Comparison of ENCODE assay signal across 13 cellular contexts in genomic region chr2:9547272-9547991, GRCh38. TPM values are rescaled to one million over a fixed set of nuclear protein-coding genes. Genes with fewer than 3 reads are reported as not detected.
DNase-seq lines count a peak whose midpoint lies in the region; ATAC-seq, FAIRE-seq and TF ChIP-seq lines count a peak whose summit lies in the region.
"Had no signal": no experiment of that assay in that cellular context is flagged by ENCODE, and none has a peak within 500 bp of the region (broad histone marks: within the 10 kb centered on the region; RNA-seq: fewer than 3 reads in every experiment).

No MANE protein-coding gene starts in this region.

- WGBS in mesodermal cell (ENCODE audit: insufficient coverage in 2 of 2), 2 experiments, result 64 to 74% methylated on average over 2 to 3 of the region's 5 CpGs

- peak overlapping the region; percentile 41 for H3K27ac Mint-ChIP-seq in activated naive CD8-positive, alpha-beta T cell treated with anti-CD3 and anti-CD28 coated beads, Interleukin-2, amount 50 U/mL, for 24 hours

- H3K4me1 ChIP-seq in mesodermal cell (ENCODE audit: control insufficient read depth, insufficient read depth, low read length, poor library complexity, severe bottlenecking), result peaks cover 17% of the 10 kb centered on the region
- peaks cover 7 to 9% of the 10 kb centered on the region in 2 donors for H3K4me1 ChIP-seq in kidney (ENCODE audit: control insufficient read depth in 1 of 2, insufficient read depth in 1 of 2, low read depth in 1 of 2, low read length in 2 of 2)

- no peak for TF ChIP-seq CTCF in kidney (IDR thresholded peaks at IDR 0.05; ENCODE audit: borderline replicate concordance, extremely low read depth, insufficient read depth)

- H3K36me3 Mint-ChIP-seq in activated naive CD8-positive, alpha-beta T cell treated with anti-CD3 and anti-CD28 coated beads, Interleukin-2, amount 50 U/mL, for 24 hours (ENCODE audit: low read depth), result peaks cover 2% of the 10 kb centered on the region

- ATAC-seq in activated naive CD8-positive, alpha-beta T cell treated with anti-CD3 and anti-CD28 coated beads, Interleukin-2, amount 50 U/mL, for 24 hours, result no peak
- ATAC-seq in esophagus mucosa (no peak), HG02885 (IDR thresholded peaks at IDR 0.05; ENCODE audit: poor library complexity, unreplicated experiment) (no peak)
- ATAC-seq: K562 had no signal

- intact Hi-C loops in kidney (cut with DNase I), result no loop called here

- no peaks in the 10 kb centered on the region for H3K27me3 ChIP-seq in H7 (ENCODE audit: control insufficient read depth, insufficient read depth, low read length)
- H3K27me3 ChIP-seq: tibial artery had no signal

- H3K9me3 Mint-ChIP-seq in activated naive CD8-positive, alpha-beta T cell treated with anti-CD3 and anti-CD28 coated beads, Interleukin-2, amount 50 U/mL, for 24 hours, result no peaks in the 10 kb centered on the region

- H3K27me3 Mint-ChIP-seq in activated naive CD8-positive, alpha-beta T cell treated with anti-CD3 and anti-CD28 coated beads, Interleukin-2, amount 50 U/mL, for 24 hours, result no peaks in the 10 kb centered on the region

- H3K36me3 ChIP-seq in H7 (replicated peaks; ENCODE audit: control insufficient read depth, insufficient read depth, low read length) (no peaks in the 10 kb centered on the region), mesodermal cell (ENCODE audit: control insufficient read depth, insufficient read depth, low read length) (peaks cover 10% of the 10 kb centered on the region), kidney (ENCODE audit: control insufficient read depth in 1 of 2, insufficient read depth in 2 of 2, low read length in 2 of 2) (no peaks in the 10 kb centered on the region)
- H3K36me3 ChIP-seq: tibial artery had no signal

- H3K27ac ChIP-seq in mesodermal cell (ENCODE audit: low read depth, low read length, severe bottlenecking) (peak overlapping the region; percentile 8), kidney (ENCODE audit: low read depth in 2 of 2, low read length in 2 of 2) (no peak overlapping the region)
- H3K27ac ChIP-seq: tibial artery had no signal

- DNase-seq in AG20443 (ENCODE audit: low spot score) (peak; percentile 45), H7 (peak; percentile 19), kidney (no peak), amniotic stem cell (lab: John Stamatoyannopoulos, UW) (no peak)
- no peak for DNase-seq in activated naive CD8-positive, alpha-beta T cell treated with anti-CD3 and anti-CD28 coated beads, Interleukin-2, amount 50 U/mL, for 24 hours
- DNase-seq: DMS 273 treated with DMSO at 0.1 percent for 48 hours, erythroblast, NCI-H526, tibial artery had no signal

- peaks cover 69% of the 10 kb centered on the region for H3K4me1 Mint-ChIP-seq in activated naive CD8-positive, alpha-beta T cell treated with anti-CD3 and anti-CD28 coated beads, Interleukin-2, amount 50 U/mL, for 24 hours

- H3K9me3 ChIP-seq in mesodermal cell (ENCODE audit: control insufficient read depth, low read length) (no peaks in the 10 kb centered on the region), kidney (ENCODE audit: control insufficient read depth in 1 of 2, low read length in 2 of 2) (no peaks in the 10 kb centered on the region)
- H3K9me3 ChIP-seq: tibial artery had no signal

- no peak overlapping the region for H3K9ac ChIP-seq in kidney (ENCODE audit: low read length in 2 of 2)

- H3K4me3 ChIP-seq in H7 (ENCODE audit: insufficient read depth, low read depth, low read length) (no peak overlapping the region), mesodermal cell (ENCODE audit: extremely low read depth, insufficient read depth, low read length, poor library complexity, severe bottlenecking) (no peak overlapping the region), kidney (ENCODE audit: low read length in 2 of 2) (no peak overlapping the region)
- H3K4me3 ChIP-seq: K562, tibial artery had no signal

- no peak for FAIRE-seq in kidney (lab: Jason Lieb, UNC)
- FAIRE-seq: K562 had no signal

- H3K4me3 Mint-ChIP-seq in activated naive CD8-positive, alpha-beta T cell treated with anti-CD3 and anti-CD28 coated beads, Interleukin-2, amount 50 U/mL, for 24 hours, result peak overlapping the region; percentile 61

RNA-seq across cellular contexts. Expression of gene ADAM17, which starts 8.2 kb away (rescaled TPM):
- 21.2 and 21.9 TPM in 2 replicates for total RNA-seq in H7 (2014; rRNA removed; shearing (Covaris generic))
- 43.8 TPM for polyA plus RNA-seq in mesodermal cell (2013, experiment 1 of 2)
- polyA plus RNA-seq in mesodermal cell (2013, experiment 2 of 2), result 48.0 TPM
- 27.5 TPM for total RNA-seq in esophagus mucosa
- total RNA-seq in kidney, result 29.9 TPM
- 6.5 TPM for polyA plus RNA-seq in kidney (ENCODE audit: insufficient read depth, low read depth, low replicate concordance)

Comparison
In these comparisons a context has a peak if more than half of its experiments do, and no peak if none do; other contexts are left out.
1. DNase-seq: peak in AG20443 (single experiment) and H7 (single experiment); none in activated naive CD8-positive, alpha-beta T cell treated with anti-CD3 and anti-CD28 coated beads, Interleukin-2, amount 50 U/mL, for 24 hours (single experiment), kidney (single experiment) and amniotic stem cell (single experiment).